Comparison of ENCODE assay signal across 8 cellular contexts in the genomic region with DNA sequence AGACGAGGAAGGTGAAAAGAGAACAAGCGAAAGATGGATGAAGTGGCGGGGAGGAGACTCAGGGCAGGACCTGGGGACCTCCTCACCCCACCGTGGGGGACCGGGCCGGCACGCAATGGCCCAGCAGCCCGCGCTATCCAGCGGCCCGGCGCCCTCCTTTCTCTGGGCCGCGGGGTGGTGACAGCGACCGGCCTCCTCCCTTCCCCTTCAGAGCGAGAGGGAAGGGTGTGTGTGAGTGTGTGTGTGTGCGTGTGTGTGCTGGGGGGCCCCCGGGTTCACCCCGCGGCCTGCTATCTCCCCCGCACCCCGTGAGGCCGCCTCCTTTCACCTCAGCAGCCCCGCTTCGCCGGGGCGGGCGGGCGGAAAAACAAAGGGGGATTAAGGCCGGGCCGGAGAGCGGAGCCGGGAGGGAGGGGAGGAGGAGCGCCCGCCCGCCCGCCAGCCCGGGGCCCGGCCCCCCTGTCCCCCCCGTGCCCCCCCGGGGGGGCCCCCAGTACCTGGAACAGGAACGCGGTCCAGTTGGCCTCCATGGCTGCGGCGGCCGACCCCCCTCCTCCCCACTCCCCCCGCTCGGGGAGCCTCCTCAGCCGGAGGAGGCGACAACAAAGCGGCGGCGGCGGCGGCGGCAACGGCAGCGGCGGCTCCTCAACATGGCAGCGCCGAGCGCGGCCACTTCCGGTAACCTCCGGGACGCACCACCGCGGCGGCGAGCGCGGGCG. TPM values are rescaled to one million over a fixed set of nuclear protein-coding genes. Genes with fewer than 3 reads are reported as not detected.
DNase-seq lines count a peak whose midpoint lies in the region; ATAC-seq, FAIRE-seq and TF ChIP-seq lines count a peak whose summit lies in the region.

A gene with protein sequence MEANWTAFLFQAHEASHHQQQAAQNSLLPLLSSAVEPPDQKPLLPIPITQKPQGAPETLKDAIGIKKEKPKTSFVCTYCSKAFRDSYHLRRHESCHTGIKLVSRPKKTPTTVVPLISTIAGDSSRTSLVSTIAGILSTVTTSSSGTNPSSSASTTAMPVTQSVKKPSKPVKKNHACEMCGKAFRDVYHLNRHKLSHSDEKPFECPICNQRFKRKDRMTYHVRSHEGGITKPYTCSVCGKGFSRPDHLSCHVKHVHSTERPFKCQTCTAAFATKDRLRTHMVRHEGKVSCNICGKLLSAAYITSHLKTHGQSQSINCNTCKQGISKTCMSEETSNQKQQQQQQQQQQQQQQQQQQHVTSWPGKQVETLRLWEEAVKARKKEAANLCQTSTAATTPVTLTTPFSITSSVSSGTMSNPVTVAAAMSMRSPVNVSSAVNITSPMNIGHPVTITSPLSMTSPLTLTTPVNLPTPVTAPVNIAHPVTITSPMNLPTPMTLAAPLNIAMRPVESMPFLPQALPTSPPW (minus strand): TSS at position 673 of the 719 bp plus-strand sequence. CDS start 143 bp downstream, at position 530.

- H2BK5ac ChIP-seq in mesenchymal stem cell (ENCODE audit: low read depth, low read length, poor library complexity, severe bottlenecking): peak within 1 kb of the TSS; percentile 87

- ATAC-seq in HG03045 (IDR thresholded peaks at IDR 0.05; ENCODE audit: unreplicated experiment): peak; percentile 56
- peak; percentile 73 for ATAC-seq in activated CD8-positive, alpha-beta T cell treated with anti-CD3 and anti-CD28 coated beads, Interleukin-2, amount 10 ng/mL, durations not matched to agents 7 days and 5 days

- no peak for TF ChIP-seq CTCF in A673 (conservative IDR thresholded peaks at IDR 0.05; ENCODE audit: low read depth, low read length)

- peak within 1 kb of the TSS; percentile 76 for H2AFZ ChIP-seq in mesenchymal stem cell (ENCODE audit: low read depth, low read length)

- peak within 1 kb of the TSS; percentile 91 for H3K4me3 Mint-ChIP-seq in activated CD8-positive, alpha-beta T cell treated with anti-CD3 and anti-CD28 coated beads, Interleukin-2, amount 10 ng/mL, durations not matched to agents 7 days and 5 days

- peak within 1 kb of the TSS; percentile 99 for H4K8ac ChIP-seq in mesenchymal stem cell (ENCODE audit: low read length)

- peak within 1 kb of the TSS; percentile 95 for H3K9ac ChIP-seq in mesenchymal stem cell (ENCODE audit: low read length)

- H3K36me3 ChIP-seq in A673 (ENCODE audit: insufficient read depth, low read length, poor library complexity, severe bottlenecking) (peaks cover 2% of the 10 kb centered on the region), mesenchymal stem cell (ENCODE audit: control insufficient read depth in 1 of 2, insufficient read depth in 2 of 2, low read depth in 1 of 2, low read length in 2 of 2) (peaks cover 2 to 8% of the 10 kb centered on the region in 2 experiments)
- H3K36me3 ChIP-seq in effector memory CD4-positive, alpha-beta T cell (ENCODE audit: control insufficient read depth, insufficient read depth, low read length): no peaks in the 10 kb centered on the region

- peak within 1 kb of the TSS; percentile 97 for H4K91ac ChIP-seq in mesenchymal stem cell (ENCODE audit: low read length)

- H3K9me3 ChIP-seq in A673 (ENCODE audit: low read depth, low read length, poor library complexity, severe bottlenecking) (no peaks in the 10 kb centered on the region), mesenchymal stem cell (ENCODE audit: control insufficient read depth, low read length) (no peaks in the 10 kb centered on the region)
- H3K9me3 ChIP-seq in effector memory CD4-positive, alpha-beta T cell (ENCODE audit: control insufficient read depth, low read length): no peaks in the 10 kb centered on the region

- CTCF ChIA-PET in A673 (lab: Charles Lee): interaction anchor here (0.6 to 2.9 kb wide), 5 partner anchors 12 to 154 kb away, joined by 3 to 14 read pairs (median 4); no protein-coding TSS in a partner anchor
- CTCF ChIA-PET in activated CD8-positive, alpha-beta T cell treated with anti-CD3 and anti-CD28 coated beads, Interleukin-2, amount 10 ng/mL, durations not matched to agents 7 days and 5 days (lab: Charles Lee): interaction anchor here (0.6 to 3.9 kb wide), 5 partner anchors 13 to 185 kb away, joined by 3 to 71 read pairs (median 5); no protein-coding TSS in a partner anchor

- peaks cover 47% of the 10 kb centered on the region for H3K36me3 Mint-ChIP-seq in activated CD8-positive, alpha-beta T cell treated with anti-CD3 and anti-CD28 coated beads, Interleukin-2, amount 10 ng/mL, durations not matched to agents 7 days and 5 days (ENCODE audit: low read depth)

- H2BK120ac ChIP-seq in mesenchymal stem cell (ENCODE audit: low read depth, low read length): peak within 1 kb of the TSS; percentile 98

- no peaks in the 10 kb centered on the region for H3K27me3 Mint-ChIP-seq in activated CD8-positive, alpha-beta T cell treated with anti-CD3 and anti-CD28 coated beads, Interleukin-2, amount 10 ng/mL, durations not matched to agents 7 days and 5 days (ENCODE audit: low read depth)

- H3K23ac ChIP-seq in mesenchymal stem cell (ENCODE audit: low read length in 2 of 2): peak within 1 kb of the TSS; percentile 41 to 98

- H3K27ac Mint-ChIP-seq in activated CD8-positive, alpha-beta T cell treated with anti-CD3 and anti-CD28 coated beads, Interleukin-2, amount 10 ng/mL, durations not matched to agents 7 days and 5 days: peak within 1 kb of the TSS; percentile 92

- peak within 1 kb of the TSS; percentile 56 to 83 for H2BK12ac ChIP-seq in mesenchymal stem cell (ENCODE audit: low read length in 2 of 2)

- H3K4me2 ChIP-seq in mesenchymal stem cell (ENCODE audit: low read length, poor library complexity, severe bottlenecking): peak within 1 kb of the TSS; percentile 85

- no peak for FAIRE-seq in GM18507 (lab: Jason Lieb, UNC)

- H3K27ac ChIP-seq in A673 (ENCODE audit: low read depth, low read length, poor library complexity, severe bottlenecking) (peak within 1 kb of the TSS; percentile 93), mesenchymal stem cell (ENCODE audit: low read length, poor library complexity, severe bottlenecking) (peak within 1 kb of the TSS; percentile 97)
- peak within 1 kb of the TSS; percentile 83 for H3K27ac ChIP-seq in effector memory CD4-positive, alpha-beta T cell (ENCODE audit: insufficient read depth, low read length, poor library complexity, severe bottlenecking)

- peaks cover 66% of the 10 kb centered on the region for H3K4me1 Mint-ChIP-seq in activated CD8-positive, alpha-beta T cell treated with anti-CD3 and anti-CD28 coated beads, Interleukin-2, amount 10 ng/mL, durations not matched to agents 7 days and 5 days (ENCODE audit: low read depth)

- H3K79me1 ChIP-seq in mesenchymal stem cell (replicated peaks; ENCODE audit: low read length, poor library complexity, severe bottlenecking): no peaks in the 10 kb centered on the region

- H2AK5ac ChIP-seq in mesenchymal stem cell (ENCODE audit: low read length, severe bottlenecking): peak within 1 kb of the TSS; percentile 71

- POLR2A ChIA-PET in A673 (lab: Charles Lee; ENCODE audit: low non-redundant PET): interaction anchor here (0.5 to 0.6 kb wide), 2 partner anchors 47 to 113 kb away, joined by 6 to 7 read pairs; no protein-coding TSS in a partner anchor
- POLR2A ChIA-PET in activated CD8-positive, alpha-beta T cell treated with anti-CD3 and anti-CD28 coated beads, Interleukin-2, amount 10 ng/mL, durations not matched to agents 7 days and 5 days (lab: Charles Lee): interaction anchor here (0.5 to 1.5 kb wide), 8 partner anchors 9 to 1119 kb away, joined by 3 to 17 read pairs (median 4); a partner anchor contains a TSS

- DNase-seq in A673 (ENCODE audit: low spot score) (peak; percentile 88), GM18507 (ENCODE audit: extremely low spot score, insufficient read length, low read depth) (peak; percentile 68), NCI-H460 (ENCODE audit: extremely low read depth, low read depth) (peak; percentile 44), mesenchymal stem cell (peak; percentile 76)
- DNase-seq in activated CD8-positive, alpha-beta T cell treated with anti-CD3 and anti-CD28 coated beads, Interleukin-2, amount 10 ng/mL, durations not matched to agents 7 days and 5 days: peak; percentile 82
- peak; percentile 68 to 73 (median 71) for DNase-seq in effector memory CD4-positive, alpha-beta T cell
- peak; percentile 47 for DNase-seq in stimulated activated CD8-positive, alpha-beta memory T cell treated with anti-CD3 and anti-CD28 coated beads, Interleukin-12 subunit alpha, Interleukin-12 subunit beta, amount 100 ng/mL, for 24 hours (ENCODE audit: extremely low read depth)

- no peaks in the 10 kb centered on the region for H3K9me3 Mint-ChIP-seq in activated CD8-positive, alpha-beta T cell treated with anti-CD3 and anti-CD28 coated beads, Interleukin-2, amount 10 ng/mL, durations not matched to agents 7 days and 5 days (ENCODE audit: insufficient read depth)

- no TSS peak for BruUV-seq in A673 (replicated peaks; lab: Mats Ljungman, UMichigan)

- peak within 1 kb of the TSS; percentile 97 for H2BK15ac ChIP-seq in mesenchymal stem cell (ENCODE audit: low read depth, poor library complexity, severe bottlenecking)

- intact Hi-C loops in A673 (cut with micrococcal nuclease; ENCODE audit: unreplicated experiment): loop anchor here (1.0 to 5.0 kb wide), 2 partner anchors 35 to 127 kb away; no protein-coding TSS in a partner anchor

- H3K4me3 ChIP-seq in A673 (ENCODE audit: low read depth, low read length, poor library complexity, severe bottlenecking) (peak within 1 kb of the TSS; percentile 87), mesenchymal stem cell (ENCODE audit: insufficient read depth in 1 of 2, low read depth in 1 of 2, low read length in 2 of 2) (peak within 1 kb of the TSS; percentile 86 to 87)
- H3K4me3 ChIP-seq in effector memory CD4-positive, alpha-beta T cell (ENCODE audit: insufficient read depth, low read depth, low read length, poor library complexity, severe bottlenecking): peak within 1 kb of the TSS; percentile 81

- peak within 1 kb of the TSS; percentile 69 to 96 for H3K14ac ChIP-seq in mesenchymal stem cell (ENCODE audit: low read length in 2 of 2)

- H3K4me1 ChIP-seq in A673 (ENCODE audit: insufficient read depth, low read length, poor library complexity, severe bottlenecking) (peaks cover 47% of the 10 kb centered on the region), mesenchymal stem cell (ENCODE audit: control insufficient read depth, insufficient read depth, low read depth, low read length) (peaks cover 8% of the 10 kb centered on the region)
- H3K4me1 ChIP-seq in effector memory CD4-positive, alpha-beta T cell (ENCODE audit: control insufficient read depth, insufficient read depth, low read length, poor library complexity, severe bottlenecking): peaks cover 16% of the 10 kb centered on the region

- 2% methylated on average over 16 of the region's 74 CpGs for WGBS in mesenchymal stem cell

- H3K4ac ChIP-seq in mesenchymal stem cell (ENCODE audit: low read depth in 1 of 2, low read length in 2 of 2): peak within 1 kb of the TSS; percentile 95 to 97

- H3K18ac ChIP-seq in mesenchymal stem cell (ENCODE audit: low read depth in 1 of 2, low read length in 2 of 2): peak within 1 kb of the TSS; percentile 97 to 100

- H3K27me3 ChIP-seq in A673 (replicated peaks; ENCODE audit: insufficient read depth, low read depth, low read length, poor library complexity): no peaks in the 10 kb centered on the region
- no peaks in the 10 kb centered on the region for H3K27me3 ChIP-seq in effector memory CD4-positive, alpha-beta T cell (replicated peaks; ENCODE audit: control insufficient read depth, insufficient read depth, low read length, poor library complexity, severe bottlenecking)
- H3K27me3 ChIP-seq in mesenchymal stem cell (ENCODE audit: control insufficient read depth in 1 of 2, insufficient read depth in 1 of 2, low read length in 2 of 2): no peaks in the 10 kb centered on the region

RNA-seq across cellular contexts. Expression of the gene that starts here (rescaled TPM):
- 75.7 and 77.7 TPM in 2 replicates for total RNA-seq in A673 (2021)
- 45.5 and 51.4 TPM in 2 replicates for total RNA-seq in NCI-H460 (2014; rRNA removed; shearing (Covaris generic))
- 26.9 and 47.4 TPM in 2 replicates for polyA plus RNA-seq in NCI-H460 (2014; cell fraction: nucleus; rRNA removed)
- 10 to 100 TPM; 37.5 to 37.6 TPM for total RNA-seq in activated CD8-positive, alpha-beta T cell treated with anti-CD3 and anti-CD28 coated beads, Interleukin-2, amount 10 ng/mL, durations not matched to agents 7 days and 5 days
- 45.1 TPM for polyA plus RNA-seq in mesenchymal stem cell (2013, experiment 1 of 2)
- 43.6 TPM for polyA plus RNA-seq in mesenchymal stem cell (2013, experiment 2 of 2)

Comparison
In these comparisons a context has a peak if more than half of its experiments do, and no peak if none do; other contexts are left out.
1. Peak in every context shown above with its lines: DNase-seq, ATAC-seq, H3K4me3 ChIP-seq and H3K27ac ChIP-seq.